1 cellular context compared by ENCODE assay signal in the genomic region with DNA sequence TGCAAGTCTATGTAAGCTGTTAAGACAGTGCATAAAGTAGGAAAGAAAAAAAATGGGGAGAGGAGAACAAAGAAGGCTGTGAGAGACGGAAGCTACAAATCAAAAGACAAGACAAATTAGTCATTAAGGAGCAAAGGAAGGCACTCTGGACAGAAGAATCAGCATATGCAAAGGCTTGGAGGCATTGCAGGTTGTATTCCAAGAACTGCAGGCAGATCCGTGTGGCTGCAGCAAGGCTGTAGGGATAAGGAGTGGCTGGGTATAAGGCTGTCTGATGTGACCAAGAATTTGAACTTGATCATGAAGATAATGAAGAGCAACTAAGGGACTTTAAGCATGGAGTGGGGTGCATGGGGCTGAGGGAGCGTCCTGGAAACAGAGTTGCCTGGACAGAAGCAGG.
TF ChIP-seq lines count a peak whose summit lies in the region.

No MANE protein-coding gene starts in this region.

TF ChIP-seq in WTC11, 78 proteins besides CTCF, POLR2A, EP300 and RAD21 (continued from another document):
- TF ChIP-seq, protein P1, sequence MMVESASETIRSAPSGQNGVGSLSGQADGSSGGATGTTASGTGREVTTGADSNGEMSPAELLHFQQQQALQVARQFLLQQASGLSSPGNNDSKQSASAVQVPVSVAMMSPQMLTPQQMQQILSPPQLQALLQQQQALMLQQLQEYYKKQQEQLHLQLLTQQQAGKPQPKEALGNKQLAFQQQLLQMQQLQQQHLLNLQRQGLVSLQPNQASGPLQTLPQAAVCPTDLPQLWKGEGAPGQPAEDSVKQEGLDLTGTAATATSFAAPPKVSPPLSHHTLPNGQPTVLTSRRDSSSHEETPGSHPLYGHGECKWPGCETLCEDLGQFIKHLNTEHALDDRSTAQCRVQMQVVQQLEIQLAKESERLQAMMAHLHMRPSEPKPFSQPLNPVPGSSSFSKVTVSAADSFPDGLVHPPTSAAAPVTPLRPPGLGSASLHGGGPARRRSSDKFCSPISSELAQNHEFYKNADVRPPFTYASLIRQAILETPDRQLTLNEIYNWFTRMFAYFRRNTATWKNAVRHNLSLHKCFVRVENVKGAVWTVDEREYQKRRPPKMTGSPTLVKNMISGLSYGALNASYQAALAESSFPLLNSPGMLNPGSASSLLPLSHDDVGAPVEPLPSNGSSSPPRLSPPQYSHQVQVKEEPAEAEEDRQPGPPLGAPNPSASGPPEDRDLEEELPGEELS (CRISPR knock-in tag; IDR thresholded peaks at IDR 0.05) = no peak
- TF ChIP-seq, protein P2, sequence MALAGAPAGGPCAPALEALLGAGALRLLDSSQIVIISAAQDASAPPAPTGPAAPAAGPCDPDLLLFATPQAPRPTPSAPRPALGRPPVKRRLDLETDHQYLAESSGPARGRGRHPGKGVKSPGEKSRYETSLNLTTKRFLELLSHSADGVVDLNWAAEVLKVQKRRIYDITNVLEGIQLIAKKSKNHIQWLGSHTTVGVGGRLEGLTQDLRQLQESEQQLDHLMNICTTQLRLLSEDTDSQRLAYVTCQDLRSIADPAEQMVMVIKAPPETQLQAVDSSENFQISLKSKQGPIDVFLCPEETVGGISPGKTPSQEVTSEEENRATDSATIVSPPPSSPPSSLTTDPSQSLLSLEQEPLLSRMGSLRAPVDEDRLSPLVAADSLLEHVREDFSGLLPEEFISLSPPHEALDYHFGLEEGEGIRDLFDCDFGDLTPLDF (CRISPR knock-in tag; IDR thresholded peaks at IDR 0.05) = no peak
TF ChIP-seq in WTC11: peak in this region for 0.
